7 cellular contexts compared by ENCODE assay signal in genomic region chr16:11485676-11486075, GRCh38.
"Had no signal": no experiment of that assay in that cellular context is flagged by ENCODE, and none has a peak within 500 bp of the region (broad histone marks: within the 10 kb centered on the region; RNA-seq: fewer than 3 reads in every experiment).

No MANE protein-coding gene starts in this region.

- DNase-seq: GDM1, GF-D8 had no signal

- FAIRE-seq: G401.6, GM12878, GM12891, GM12892, GM18507 had no signal

- H3K4me3 ChIP-seq: GM12878 had no signal

- ATAC-seq: GM12878 had no signal
